In genomic region chrX:30679369-30679768, GRCh38 we compare ENCODE assay signal across 27 cellular contexts.
"Had no signal": no experiment of that assay in that cellular context is flagged by ENCODE, and none has a peak within 500 bp of the region (broad histone marks: within the 10 kb centered on the region; RNA-seq: fewer than 3 reads in every experiment).

No MANE protein-coding gene starts in this region.

- ATAC-seq: activated CD4-positive, alpha-beta T cell treated with anti-CD3 and anti-CD28 coated beads for 36 hours; effector memory CD8-positive, alpha-beta T cell; gastrocnemius medialis; lower lobe of right lung; psoas muscle; stimulated activated naive B cell treated with anti-CD40 and anti-IgM and Interleukin-4, amounts not matched to agents 10 μg/mL and 1 μg/mL and 100 μg/mL, for 72 hours; T-cell had no signal

- H3K9me3 ChIP-seq: adrenal gland, gastrocnemius medialis, lower lobe of right lung, psoas muscle, suprapubic skin, tibial artery had no signal

- H3K4me1 ChIP-seq: adrenal gland, gastrocnemius medialis, lower lobe of right lung, parathyroid adenoma, psoas muscle, suprapubic skin, tibial artery had no signal

- DNase-seq: activated CD4-positive, alpha-beta T cell treated with anti-CD3 and anti-CD28 coated beads for 36 hours; activated CD4-positive, CD25-positive, alpha-beta regulatory T cell; activated effector memory CD4-positive, alpha-beta T cell treated with Interleukin-2 at 50 U/mL for 16 hours; activated naive CD4-positive, alpha-beta T cell treated with anti-CD3 and anti-CD28 coated beads for 36 hours; activated naive CD8-positive, alpha-beta T cell treated with anti-CD3 and anti-CD28 coated beads for 36 hours; activated T-cell treated with anti-CD3 and anti-CD28 coated beads for 4 hours; adrenal gland; aorta; cerebellar nuclear complex; cortex of kidney; effector memory CD8-positive, alpha-beta T cell; erythroblast; gastrocnemius medialis; glutamatergic neuron; lower lobe of right lung; mesenchymal stem cell; nucleus accumbens; psoas muscle; stimulated activated CD4-positive, alpha-beta T cell treated with anti-CD3 and anti-CD28 coated beads, Interleukin-15, amount 100 ng/mL, for 24 hours; stimulated activated CD4-positive, alpha-beta T cell treated with anti-CD3 and anti-CD28 coated beads, Interleukin-2, amount 100 ng/mL, for 24 hours; stimulated activated naive B cell treated with anti-CD40 and anti-IgM and Interleukin-4, amounts not matched to agents 10 μg/mL and 1 μg/mL and 100 μg/mL, for 72 hours; T-cell; tibial artery had no signal

- H3K27ac ChIP-seq: adrenal gland, cardiac muscle cell, gastrocnemius medialis, lower lobe of right lung, parathyroid adenoma, psoas muscle, suprapubic skin, tibial artery had no signal

- FAIRE-seq: keratinocyte had no signal

- H3K4me3 ChIP-seq: adrenal gland, cardiac muscle cell, gastrocnemius medialis, lower lobe of right lung, psoas muscle, suprapubic skin, tibial artery had no signal

- H3K27me3 ChIP-seq: cardiac muscle cell, gastrocnemius medialis, suprapubic skin, tibial artery had no signal

- H3K9ac ChIP-seq: parathyroid adenoma had no signal

- H3K36me3 ChIP-seq: adrenal gland, cardiac muscle cell, gastrocnemius medialis, lower lobe of right lung, suprapubic skin, tibial artery had no signal
